8 cellular contexts compared by ENCODE assay signal in genomic region chr11:1570896-1571759, GRCh38. TPM values are rescaled to one million over a fixed set of nuclear protein-coding genes. Genes with fewer than 3 reads are reported as not detected.
A peak's percentile ranks its signal among the peaks of the same experiment; 100 is the strongest.
DNase-seq lines count a peak whose midpoint lies in the region; ATAC-seq and TF ChIP-seq lines count a peak whose summit lies in the region.

No MANE protein-coding gene starts in this region.

- H3K4me2 ChIP-seq in GM23338, result peak overlapping the region; percentile 86

- TF ChIP-seq POLR2A in gastrocnemius medialis (IDR thresholded peaks at IDR 0.05), result no peak

- DNase-seq in GM23338 (ENCODE audit: low spot score), result peak; percentile 70
- DNase-seq in WERI-Rb-1, result peak; percentile 64
- DNase-seq in left ventricle myocardium superior, result peak; percentile 53
- DNase-seq in gastrocnemius medialis, result no peak
- DNase-seq in 8988T, result no peak
- no peak for DNase-seq in COLO829 (ENCODE audit: low spot score)
- no peak for DNase-seq in kidney tubule cell (ENCODE audit: low spot score)
- no peak for DNase-seq in iPS-NIHi11 (ENCODE audit: low spot score)

- ATAC-seq in GM23338, result peak; percentile 8
- peak; percentile 0 for ATAC-seq in left ventricle myocardium superior
- no peak for ATAC-seq in gastrocnemius medialis

- peaks cover 52% of the 10 kb centered on the region for H3K27me3 Mint-ChIP-seq in GM23338 (ENCODE audit: insufficient read depth, low read depth, poor library complexity)

- H3K36me3 Mint-ChIP-seq in GM23338 (ENCODE audit: low read depth), result no peaks in the 10 kb centered on the region

- H3K27ac ChIP-seq in GM23338 (ENCODE audit: low read depth), result no peak overlapping the region
- H3K27ac ChIP-seq in WERI-Rb-1, result peak overlapping the region; percentile 80
- peak overlapping the region; percentile 74 to 91 (median 84) for H3K27ac ChIP-seq in gastrocnemius medialis

- in situ Hi-C loops in gastrocnemius medialis (cut with MboI; ENCODE audit: low sequenced_read_pairs in 4 of 4), result no loop called here

- H3K36me3 ChIP-seq in GM23338 (ENCODE audit: insufficient read depth) (no peaks in the 10 kb centered on the region), WERI-Rb-1 (peaks cover 7% of the 10 kb centered on the region), gastrocnemius medialis (no peaks in the 10 kb centered on the region)

- H4K20me1 ChIP-seq in GM23338 (replicated peaks; ENCODE audit: insufficient read depth), result no peaks in the 10 kb centered on the region

- H3K4me3 ChIP-seq in GM23338, result peak overlapping the region; percentile 58
- H3K4me3 ChIP-seq in WERI-Rb-1 (ENCODE audit: low read depth, low read length), result peak overlapping the region; percentile 81
- peak overlapping the region; percentile 54 to 79 (median 62) for H3K4me3 ChIP-seq in gastrocnemius medialis

- H3K4me1 ChIP-seq in GM23338 (ENCODE audit: insufficient read depth) (peaks cover 32% of the 10 kb centered on the region), gastrocnemius medialis (peaks cover 5 to 67% of the 10 kb centered on the region in 2 donors)

- H3K4me1 Mint-ChIP-seq in GM23338, result peaks cover 21% of the 10 kb centered on the region

- H3K27ac Mint-ChIP-seq in GM23338, result no peak overlapping the region

- H3K9me2 ChIP-seq in GM23338 (ENCODE audit: insufficient read depth), result no peaks in the 10 kb centered on the region

- H3K4me3 Mint-ChIP-seq in GM23338, result peak overlapping the region; percentile 42; the same call in 2 of the 3 replicates

- H3K27me3 ChIP-seq in GM23338 (ENCODE audit: insufficient read depth), result peaks cover 63% of the 10 kb centered on the region
- peaks cover 24% of the 10 kb centered on the region for H3K27me3 ChIP-seq in WERI-Rb-1 (ENCODE audit: insufficient read depth, low read depth, severe bottlenecking)
- no peaks in the 10 kb centered on the region for H3K27me3 ChIP-seq in gastrocnemius medialis

- H3K9me3 ChIP-seq in WERI-Rb-1 (ENCODE audit: severe bottlenecking), result no peaks in the 10 kb centered on the region
- no peaks in the 10 kb centered on the region for H3K9me3 ChIP-seq in gastrocnemius medialis

- H2AFZ ChIP-seq in GM23338, result peak overlapping the region; percentile 23; the same call in 1 of the 2 replicates

- no peak for TF ChIP-seq CTCF in GM23338 (conservative IDR thresholded peaks at IDR 0.05; ENCODE audit: low read depth in 2 of 2)
- TF ChIP-seq CTCF in WERI-Rb-1 (IDR thresholded peaks at IDR 0.05; ENCODE audit: low read depth, low read length), result no peak
- TF ChIP-seq CTCF in gastrocnemius medialis (IDR thresholded peaks at IDR 0.05 in 4 of 5, conservative IDR thresholded peaks at IDR 0.05 in 1 of 5), result no peak

- intact Hi-C loops in left ventricle myocardium superior (cut with micrococcal nuclease), result no loop called here
- intact Hi-C loops in gastrocnemius medialis (cut with DNase I; ENCODE audit: low total_unique reads), result loop anchor here (5.0 kb wide), 1 partner anchor 259 kb away; no protein-coding TSS in a partner anchor

- no peaks in the 10 kb centered on the region for H3K79me2 ChIP-seq in GM23338 (replicated peaks; ENCODE audit: insufficient read depth)

- no peaks in the 10 kb centered on the region for H3K9me3 Mint-ChIP-seq in GM23338

- H3F3A ChIP-seq in GM23338 (replicated peaks; ENCODE audit: low read depth), result peaks cover 8% of the 10 kb centered on the region; the same call in 1 of the 2 replicates

TF ChIP-seq in GM23338, 12 proteins besides CTCF, POLR2A, EP300 and RAD21:
- TF ChIP-seq POLR2AphosphoS5 (IDR thresholded peaks at IDR 0.05; ENCODE audit: low read depth), result no peak
- peak; percentile 49 for TF ChIP-seq EZH2 (IDR thresholded peaks at IDR 0.05; ENCODE audit: low read depth, unreplicated experiment)

RNA-seq across cellular contexts. Expression of gene DUSP8, which starts 0.9 kb away (rescaled TPM):
- 1.1 and 3.3 TPM in 2 replicates for total RNA-seq in GM23338 (2014; rRNA removed; shearing (Covaris generic))
- 1.1 TPM in 2 replicates for polyA plus RNA-seq in GM23338 (2016; fragmentation: Nextera tagmentation; extraction: Ambion mirVana)
- total RNA-seq in left ventricle myocardium superior, result 7.7 TPM
- total RNA-seq in gastrocnemius medialis, result 10 to 100 TPM in 1 of 4 donors, 1 to 10 TPM in 3; 2.6 to 25.9 (median 6.3) TPM

RNA-seq across cellular contexts. Expression of gene KRTAP5-1, which starts 14.0 kb away (rescaled TPM):
- not detected in 2 replicates for total RNA-seq in GM23338 (2014; rRNA removed; shearing (Covaris generic))
- polyA plus RNA-seq in GM23338 (2016; fragmentation: Nextera tagmentation; extraction: Ambion mirVana), result not detected in 2 replicates
- not detected for total RNA-seq in left ventricle myocardium superior
- not detected for total RNA-seq in gastrocnemius medialis

RNA-seq across cellular contexts. Expression of gene KRTAP5-2, which starts 27.0 kb away (rescaled TPM):
- total RNA-seq in GM23338 (2014; rRNA removed; shearing (Covaris generic)), result not detected in 2 replicates
- polyA plus RNA-seq in GM23338 (2016; fragmentation: Nextera tagmentation; extraction: Ambion mirVana), result not detected in 2 replicates
- not detected for total RNA-seq in left ventricle myocardium superior
- total RNA-seq in gastrocnemius medialis, result not detected

RNA-seq across cellular contexts. Expression of gene KRTAP5-3, which starts 37.1 kb away (rescaled TPM):
- not detected in 2 replicates for total RNA-seq in GM23338 (2014; rRNA removed; shearing (Covaris generic))
- polyA plus RNA-seq in GM23338 (2016; fragmentation: Nextera tagmentation; extraction: Ambion mirVana), result not detected in 2 replicates
- total RNA-seq in left ventricle myocardium superior (not detected), gastrocnemius medialis (not detected)

RNA-seq across cellular contexts. Expression of gene KRTAP5-4, which starts 50.8 kb away (rescaled TPM):
- not detected in 2 replicates for total RNA-seq in GM23338 (2014; rRNA removed; shearing (Covaris generic))
- polyA plus RNA-seq in GM23338 (2016; fragmentation: Nextera tagmentation; extraction: Ambion mirVana), result not detected in 2 replicates
- total RNA-seq in left ventricle myocardium superior (not detected), gastrocnemius medialis (not detected)

Comparison
In these comparisons a context has a peak if more than half of its experiments do, and no peak if none do; other contexts are left out.
1. ATAC-seq: peak in GM23338 (single experiment) and left ventricle myocardium superior (single experiment); none in gastrocnemius medialis (0 of 2).
2. DNase-seq: peak in GM23338 (single experiment), WERI-Rb-1 (single experiment) and left ventricle myocardium superior (single experiment); none in gastrocnemius medialis (0 of 2), 8988T (single experiment), COLO829 (single experiment), kidney tubule cell (single experiment) and iPS-NIHi11 (single experiment).
3. Peak in every context shown above with its lines, with median percentiles within 50 percentile points of each other: H3K4me3 ChIP-seq.